Comparison of ENCODE assay signal across 8 cellular contexts in the genomic region with DNA sequence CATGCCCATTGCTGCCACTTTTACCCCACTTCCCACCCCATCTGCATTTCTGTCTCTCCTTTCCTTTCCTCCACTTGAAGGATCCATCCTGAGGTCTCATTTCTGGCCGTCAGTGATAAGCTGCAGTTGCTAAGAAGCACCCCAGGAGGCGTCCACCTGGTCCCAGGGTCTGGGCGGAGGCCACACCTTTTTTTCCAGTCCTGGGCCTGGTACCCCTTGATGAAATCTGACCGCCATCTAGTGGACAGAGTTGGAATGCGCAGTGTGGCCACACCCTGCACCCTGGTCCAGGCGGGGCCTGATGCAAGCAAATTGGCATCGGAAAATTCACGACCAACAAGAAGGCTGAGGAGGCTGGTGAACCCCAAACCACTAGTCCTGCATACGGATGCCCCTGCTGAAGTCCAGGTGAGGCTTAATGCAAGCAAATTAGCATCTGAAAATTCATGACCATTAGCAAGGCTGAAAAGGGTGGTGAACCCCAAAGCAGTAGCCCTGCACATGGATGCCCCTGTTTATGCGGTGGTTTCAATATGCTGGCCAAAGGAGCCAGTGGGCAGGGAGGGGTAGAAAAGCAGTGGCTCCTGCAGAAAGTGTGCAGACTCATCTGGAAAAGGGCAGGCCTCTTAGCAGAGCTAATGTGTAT. TPM values are rescaled to one million over a fixed set of nuclear protein-coding genes. Genes with fewer than 3 reads are reported as not detected.
A peak's percentile ranks its signal among the peaks of the same experiment; 100 is the strongest.
DNase-seq lines count a peak whose midpoint lies in the region; ATAC-seq and TF ChIP-seq lines count a peak whose summit lies in the region.

No MANE protein-coding gene starts in this region.

- no peaks in the 10 kb centered on the region for H3K36me3 Mint-ChIP-seq in WTC11

- H3K27me3 Mint-ChIP-seq in WTC11 (ENCODE audit: low read depth): no peaks in the 10 kb centered on the region; the same call in 1 of the 2 replicates

- no peak overlapping the region for H3K4me3 ChIP-seq in cardiac fibroblast (replicated peaks in 1 of 2; ENCODE audit: low read depth in 2 of 2, low read length in 2 of 2)

- H3K4me1 Mint-ChIP-seq in WTC11: peaks cover 7% of the 10 kb centered on the region; the same call in 1 of the 2 replicates

- peak; percentile 10 for DNase-seq in AG09319 (ENCODE audit: extremely low read depth, low read depth)
- peak; percentile 10 for DNase-seq in NCI-H2107 (lab: John Stamatoyannopoulos, UW)
- DNase-seq in WTC11 (ENCODE audit: low spot score): peak; percentile 94
- DNase-seq in cardiac fibroblast (ENCODE audit: low read depth in 2 of 2): peak; percentile 72 to 79
- peak; percentile 92 for DNase-seq in left kidney (ENCODE audit: low read depth, low spot score)
- DNase-seq in stimulated activated CD4-positive, alpha-beta T cell treated with anti-CD3 and anti-CD28 coated beads, TNF-alpha, amount 100 ng/mL, for 24 hours (ENCODE audit: low read depth in 3 of 3): peak; percentile 43 to 71 (median 46)

- TF ChIP-seq CTCF in AG09319 (IDR thresholded peaks at IDR 0.05; ENCODE audit: low read depth, low read length) (peak; percentile 94), WTC11 (IDR thresholded peaks at IDR 0.05) (peak; percentile 90), cardiac fibroblast (IDR thresholded peaks at IDR 0.05; ENCODE audit: low read depth, low read length) (peak; percentile 93)

- H3K27ac Mint-ChIP-seq in WTC11: no peak overlapping the region

- H3K9me3 Mint-ChIP-seq in WTC11: no peaks in the 10 kb centered on the region

- POLR2A ChIA-PET in WTC11 (lab: Charles Lee): no interaction called here

- CTCF ChIA-PET in WTC11 (lab: Charles Lee): interaction anchor here (0.6 to 1.8 kb wide), 12 partner anchors 10 to 386 kb away, joined by 3 to 10 read pairs (median 4); no protein-coding TSS in a partner anchor

- ATAC-seq in GM18520 (IDR thresholded peaks at IDR 0.05; ENCODE audit: unreplicated experiment) (peak; percentile 98), HG03025 (IDR thresholded peaks at IDR 0.05; ENCODE audit: low FRiP score, unreplicated experiment) (peak; percentile 98), WTC11 (peak; percentile 96)

- no peak overlapping the region for H3K4me3 Mint-ChIP-seq in WTC11

TF ChIP-seq in WTC11, 78 proteins besides CTCF, POLR2A, EP300 and RAD21:
- 0 out of 2 replicates have a peak, but pooled peaks have one; percentile 28 for TF ChIP-seq ETV6 (CRISPR knock-in tag; IDR thresholded peaks at IDR 0.05)
- TF ChIP-seq GABPB1 (CRISPR knock-in tag; IDR thresholded peaks at IDR 0.05): 0 out of 2 replicates have a peak, but pooled peaks have one; percentile 15
- TF ChIP-seq, protein P1, sequence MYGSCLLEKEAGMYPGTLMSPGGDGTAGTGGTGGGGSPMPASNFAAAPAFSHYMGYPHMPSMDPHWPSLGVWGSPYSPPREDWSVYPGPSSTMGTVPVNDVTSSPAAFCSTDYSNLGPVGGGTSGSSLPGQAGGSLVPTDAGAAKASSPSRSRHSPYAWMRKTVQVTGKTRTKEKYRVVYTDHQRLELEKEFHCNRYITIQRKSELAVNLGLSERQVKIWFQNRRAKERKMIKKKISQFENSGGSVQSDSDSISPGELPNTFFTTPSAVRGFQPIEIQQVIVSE (CRISPR knock-in tag; IDR thresholded peaks at IDR 0.05; ENCODE audit: borderline replicate concordance): no peak
- 0 out of 2 replicates have a peak, but pooled peaks have one; percentile 29 for TF ChIP-seq TEAD1 (CRISPR knock-in tag; IDR thresholded peaks at IDR 0.05)

RNA-seq across cellular contexts. Expression of a gene that starts 43.3 kb away (rescaled TPM):
- 10.7 to 12.2 TPM (median 11.3 TPM) in 3 replicates for total RNA-seq in WTC11 (2021)

Comparison
In these comparisons a context has a peak if more than half of its experiments do, and no peak if none do; other contexts are left out.
1. DNase-seq: peak in every context shown above with its lines; median percentile 94 in WTC11; 92 in left kidney; 76 in cardiac fibroblast; 46 in stimulated activated CD4-positive, alpha-beta T cell treated with anti-CD3 and anti-CD28 coated beads, TNF-alpha, amount 100 ng/mL, for 24 hours; 10 in AG09319; 10 in NCI-H2107.